8 cellular contexts compared by ENCODE assay signal in genomic region chr1:206933333-206933945, GRCh38. TPM values are rescaled to one million over a fixed set of nuclear protein-coding genes. Genes with fewer than 3 reads are reported as not detected.
A peak's percentile ranks its signal among the peaks of the same experiment; 100 is the strongest.
DNase-seq lines count a peak whose midpoint lies in the region; ATAC-seq and TF ChIP-seq lines count a peak whose summit lies in the region.

No MANE protein-coding gene starts in this region.

- in situ Hi-C loops in transverse colon (cut with MboI; ENCODE audit: low pct_ligation_motif_present in 1 of 4, low pct_unique_long_range_greater_than_20kb in 1 of 4, low sequenced_read_pairs in 3 of 4), result no loop called here

- no peak for TF ChIP-seq EP300 in transverse colon (IDR thresholded peaks at IDR 0.05; ENCODE audit: low read depth)

- ATAC-seq in GM18502 (IDR thresholded peaks at IDR 0.05; ENCODE audit: poor library complexity, unreplicated experiment), result no peak
- ATAC-seq in HG03196 (IDR thresholded peaks at IDR 0.05; ENCODE audit: unreplicated experiment), result no peak

- intact Hi-C loops in adrenal gland (cut with DNase I) (no loop called here), transverse colon (cut with DNase I; ENCODE audit: low total_unique reads) (no loop called here)

- DNase-seq in NOMO-1 treated with DMSO at 0.1 percent for 48 hours (lab: John Stamatoyannopoulos, UW; ENCODE audit: unreplicated experiment), result peak; percentile 29
- DNase-seq in NOMO-1 treated with dmso at 0.1 percent for 144 hours (lab: John Stamatoyannopoulos, UW; ENCODE audit: unreplicated experiment), result no peak
- DNase-seq in T follicular helper cell (ENCODE audit: low read depth), result peak; percentile 61
- peak in 5 of 7 donors; percentile 36 to 62 (median 56) for DNase-seq in adrenal gland
- peak; percentile 25 to 31 for DNase-seq in lung microvascular endothelial cell (ENCODE audit: low read depth in 2 of 2)
- DNase-seq in transverse colon, result peak; percentile 69

- H3K9me3 ChIP-seq in adrenal gland (replicated peaks in 1 of 3) (no peaks in the 10 kb centered on the region), transverse colon (no peaks in the 10 kb centered on the region)

- no peak for TF ChIP-seq POLR2A in adrenal gland (IDR thresholded peaks at IDR 0.05)
- peak; percentile 19 for TF ChIP-seq POLR2A in transverse colon (IDR thresholded peaks at IDR 0.05)

- H3K4me3 ChIP-seq in adrenal gland, result no peak overlapping the region
- no peak overlapping the region for H3K4me3 ChIP-seq in transverse colon

- TF ChIP-seq CTCF in adrenal gland (IDR thresholded peaks at IDR 0.05), result peak; percentile 6 to 44 (median 28)
- TF ChIP-seq CTCF in transverse colon (IDR thresholded peaks at IDR 0.05), result peak; percentile 50 to 69 (median 63)

- WGBS in adrenal gland, 4 donors, result 70 to 77% (median 76%) methylated on average over 6 to 8 of the region's 8 CpGs
- 68 to 97% methylated on average over 2 to 8 of the region's 8 CpGs for WGBS in transverse colon (ENCODE audit: low coverage in 1 of 2), 2 donors

- H3K27ac ChIP-seq in adrenal gland, result no peak overlapping the region
- H3K27ac ChIP-seq in transverse colon, result no peak overlapping the region

- no peaks in the 10 kb centered on the region for H3K4me1 ChIP-seq in adrenal gland (replicated peaks in 1 of 2)
- H3K4me1 ChIP-seq in transverse colon, result peaks cover 0 to 37% (median 1%) of the 10 kb centered on the region in 4 donors

- H3K36me3 ChIP-seq in adrenal gland (replicated peaks in 1 of 2) (no peaks in the 10 kb centered on the region), transverse colon (peaks cover 0 to 16% (median 5%) of the 10 kb centered on the region in 4 donors)

- H3K27me3 ChIP-seq in adrenal gland (no peaks in the 10 kb centered on the region), transverse colon (no peaks in the 10 kb centered on the region)

RNA-seq across cellular contexts. Expression of gene FCMR, which starts 11.7 kb away (rescaled TPM):
- total RNA-seq in adrenal gland (1 to 10 TPM in 5 of 8 donors, under 1 TPM in 2, not detected in 1; 0.43 to 3.0 (median 1.6) TPM), lung microvascular endothelial cell (not detected in 2 replicates), transverse colon (10 to 100 TPM in 2 of 4 donors, 1 to 10 TPM in 1, under 1 TPM in 1; 1.00 to 51.6 (median 15.9) TPM)
- 1 to 10 TPM in 2 of 3 donors, under 1 TPM in 1; 0.27 to 1.5 (median 1.2) TPM for polyA plus RNA-seq in adrenal gland

RNA-seq across cellular contexts. Expression of gene PIGR, which starts 12.8 kb away (rescaled TPM):
- total RNA-seq in adrenal gland, result 1 to 10 TPM in 3 of 8 donors, under 1 TPM in 3, not detected in 2; under 0.01 to 3.4 (median 1.1) TPM
- polyA plus RNA-seq in adrenal gland, result under 1 TPM; 0.04 to 0.88 (median 0.10) TPM
- not detected in 2 replicates for total RNA-seq in lung microvascular endothelial cell
- total RNA-seq in transverse colon, result over 10,000 TPM in 1 of 4 donors, 1,000 to 10,000 TPM in 3; 3,370 to 10,796 (median 6,659) TPM

RNA-seq across cellular contexts. Expression of gene IL24, which starts 36.2 kb away (rescaled TPM):
- not detected for total RNA-seq in adrenal gland
- not detected for polyA plus RNA-seq in adrenal gland
- not detected in 2 replicates for total RNA-seq in lung microvascular endothelial cell
- total RNA-seq in transverse colon, result not detected

RNA-seq across cellular contexts. Expression of gene FCAMR, which starts 36.8 kb away (rescaled TPM):
- not detected for total RNA-seq in adrenal gland
- not detected for polyA plus RNA-seq in adrenal gland
- not detected in 2 replicates for total RNA-seq in lung microvascular endothelial cell
- 1 to 10 TPM in 1 of 4 donors, under 1 TPM in 2, not detected in 1; 0.37 to 2.4 (median 0.64) TPM for total RNA-seq in transverse colon

Comparison
In these comparisons a context has a peak if more than half of its experiments do, and no peak if none do; other contexts are left out.
1. RNA of gene PIGR, which starts 12.8 kb away (total RNA-seq): 3,370 to 10,796 TPM in transverse colon; under 0.01 to 3.4 TPM in adrenal gland and not detected in lung microvascular endothelial cell; every median in the first group is over 100 times any median in the second.